ENCODE assay signal across 8 cellular contexts in genomic region chr5:32710335-32710858, GRCh38. TPM values are rescaled to one million over a fixed set of nuclear protein-coding genes. Genes with fewer than 3 reads are reported as not detected.
DNase-seq lines count a peak whose midpoint lies in the region; ATAC-seq and TF ChIP-seq lines count a peak whose summit lies in the region.

No MANE protein-coding gene starts in this region.

- H3K4me3 Mint-ChIP-seq in stimulated activated naive CD8-positive, alpha-beta T cell treated with anti-CD3 and anti-CD28 coated beads, Interleukin-15, Interleukin-2, amounts not matched to agents 100 ng/mL and 50 ng/mL, for 24 hours = peak overlapping the region; percentile 77
- peak overlapping the region; percentile 81 for H3K4me3 Mint-ChIP-seq in T-helper 2 cell treated with Interferon-gamma antibody and Interleukin-4, amounts not matched to agents 5 μg/mL and 100 μg/mL, for 36 hours

- no peaks in the 10 kb centered on the region for H3K9me3 Mint-ChIP-seq in stimulated activated naive CD8-positive, alpha-beta T cell treated with anti-CD3 and anti-CD28 coated beads, Interleukin-15, Interleukin-2, amounts not matched to agents 100 ng/mL and 50 ng/mL, for 24 hours
- no peaks in the 10 kb centered on the region for H3K9me3 Mint-ChIP-seq in T-helper 2 cell treated with Interferon-gamma antibody and Interleukin-4, amounts not matched to agents 5 μg/mL and 100 μg/mL, for 36 hours

- ATAC-seq in stimulated activated naive CD8-positive, alpha-beta T cell treated with anti-CD3 and anti-CD28 coated beads, Interleukin-15, Interleukin-2, amounts not matched to agents 100 U/mL and 50 U/mL, for 24 hours = no peak
- no peak for ATAC-seq in GM18867 (IDR thresholded peaks at IDR 0.05; ENCODE audit: unreplicated experiment)
- ATAC-seq in HG03095 (IDR thresholded peaks at IDR 0.05; ENCODE audit: unreplicated experiment) = no peak

- no peaks in the 10 kb centered on the region for H3K9me3 ChIP-seq in neuron (ENCODE audit: low read length)

- peak overlapping the region; percentile 78 for H2AFZ ChIP-seq in neuron (ENCODE audit: low read depth, low read length)

- H3K36me3 ChIP-seq in neuron (ENCODE audit: insufficient read depth, low read length) = no peaks in the 10 kb centered on the region

- no peak for TF ChIP-seq CTCF in fibroblast of mammary gland (conservative IDR thresholded peaks at IDR 0.05; ENCODE audit: control insufficient read depth, insufficient read depth, low read depth, low read length)

- H3K27me3 ChIP-seq in neuron (ENCODE audit: insufficient read depth, low read length) = peaks cover 74% of the 10 kb centered on the region

- peaks cover 11% of the 10 kb centered on the region for H3K4me1 ChIP-seq in neuron (ENCODE audit: insufficient read depth, low read length)

- H3K27me3 Mint-ChIP-seq in stimulated activated naive CD8-positive, alpha-beta T cell treated with anti-CD3 and anti-CD28 coated beads, Interleukin-15, Interleukin-2, amounts not matched to agents 100 ng/mL and 50 ng/mL, for 24 hours = peaks cover 75% of the 10 kb centered on the region
- H3K27me3 Mint-ChIP-seq in T-helper 2 cell treated with Interferon-gamma antibody and Interleukin-4, amounts not matched to agents 5 μg/mL and 100 μg/mL, for 36 hours (ENCODE audit: low read depth) = peaks cover 76% of the 10 kb centered on the region

- no peak for DNase-seq in stimulated activated naive CD8-positive, alpha-beta T cell treated with anti-CD3 and anti-CD28 coated beads, Interleukin-15, Interleukin-2, amounts not matched to agents 100 U/mL and 50 U/mL, for 24 hours
- no peak for DNase-seq in T-helper 2 cell treated with Interferon-gamma antibody and Interleukin-4, amounts not matched to agents 5 μg/mL and 100 μg/mL, for 36 hours (ENCODE audit: low spot score)
- DNase-seq in fibroblast of mammary gland (ENCODE audit: low read depth) = peak; percentile 21
- DNase-seq in mesenteric fat pad (ENCODE audit: low spot score) = no peak

- H3K4me3 ChIP-seq in fibroblast of mammary gland (ENCODE audit: control insufficient read depth, low read depth, low read length) = peak overlapping the region; percentile 70
- H3K4me3 ChIP-seq in neuron (ENCODE audit: low read length) = peak overlapping the region; percentile 44

- H3K36me3 Mint-ChIP-seq in stimulated activated naive CD8-positive, alpha-beta T cell treated with anti-CD3 and anti-CD28 coated beads, Interleukin-15, Interleukin-2, amounts not matched to agents 100 ng/mL and 50 ng/mL, for 24 hours (ENCODE audit: low read depth) = no peaks in the 10 kb centered on the region
- H3K36me3 Mint-ChIP-seq in T-helper 2 cell treated with Interferon-gamma antibody and Interleukin-4, amounts not matched to agents 5 μg/mL and 100 μg/mL, for 36 hours (ENCODE audit: low read depth) = peaks cover 1% of the 10 kb centered on the region

- peaks cover 39% of the 10 kb centered on the region for H3K4me1 Mint-ChIP-seq in stimulated activated naive CD8-positive, alpha-beta T cell treated with anti-CD3 and anti-CD28 coated beads, Interleukin-15, Interleukin-2, amounts not matched to agents 100 ng/mL and 50 ng/mL, for 24 hours (ENCODE audit: low read depth)
- H3K4me1 Mint-ChIP-seq in T-helper 2 cell treated with Interferon-gamma antibody and Interleukin-4, amounts not matched to agents 5 μg/mL and 100 μg/mL, for 36 hours (ENCODE audit: low read depth) = peaks cover 18% of the 10 kb centered on the region

- no peak overlapping the region for H3K27ac Mint-ChIP-seq in stimulated activated naive CD8-positive, alpha-beta T cell treated with anti-CD3 and anti-CD28 coated beads, Interleukin-15, Interleukin-2, amounts not matched to agents 100 ng/mL and 50 ng/mL, for 24 hours
- no peak overlapping the region for H3K27ac Mint-ChIP-seq in T-helper 2 cell treated with Interferon-gamma antibody and Interleukin-4, amounts not matched to agents 5 μg/mL and 100 μg/mL, for 36 hours

RNA-seq across cellular contexts. Expression of gene NPR3, which starts 0.7 kb away (rescaled TPM):
- 43.3 TPM for total RNA-seq in mesenteric fat pad
